12 cellular contexts compared by ENCODE assay signal in the genomic region with DNA sequence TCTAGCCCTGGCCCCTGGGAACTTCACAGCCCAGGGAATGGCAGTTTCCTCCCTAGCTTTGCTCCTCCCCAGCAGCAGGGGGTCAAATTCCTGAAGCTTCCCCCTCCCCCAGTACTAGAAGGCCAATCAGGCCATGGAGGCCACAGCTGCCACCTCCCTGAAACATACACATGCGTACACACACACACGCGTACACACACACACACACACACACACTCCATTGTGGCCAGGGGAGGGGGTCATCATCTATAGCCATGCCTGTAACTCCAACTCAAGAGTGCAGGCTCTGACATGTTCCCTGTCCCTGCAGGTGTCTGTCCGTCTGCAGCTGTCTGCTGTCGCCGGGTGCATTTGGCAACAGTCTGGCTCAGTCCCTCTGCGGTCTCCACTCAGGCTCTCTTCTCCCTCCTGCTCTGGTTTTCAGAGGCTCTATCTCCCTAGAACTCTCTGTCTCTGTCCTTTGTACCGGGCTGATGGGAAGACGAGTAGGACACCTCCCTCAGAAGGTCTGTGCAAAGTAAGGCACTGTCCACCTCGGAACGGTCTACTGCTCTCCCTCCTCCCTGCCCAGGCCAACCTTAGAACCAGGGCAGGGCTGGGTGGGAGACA. TPM values are rescaled to one million over a fixed set of nuclear protein-coding genes. Genes with fewer than 3 reads are reported as not detected.
DNase-seq lines count a peak whose midpoint lies in the region; ATAC-seq and TF ChIP-seq lines count a peak whose summit lies in the region.
"Had no signal": no experiment of that assay in that cellular context is flagged by ENCODE, and none has a peak within 500 bp of the region (broad histone marks: within the 10 kb centered on the region; RNA-seq: fewer than 3 reads in every experiment).

No MANE protein-coding gene starts in this region.

- no peaks in the 10 kb centered on the region for H3K9me3 Mint-ChIP-seq in activated B cell treated with CpG ODN at 0.5 μM for 24 hours
- no peaks in the 10 kb centered on the region for H3K9me3 Mint-ChIP-seq in mesothelial cell of epicardium
- H3K9me3 Mint-ChIP-seq in activated CD4-positive, alpha-beta memory T cell treated with anti-CD3 and anti-CD28 coated beads for 36 hours, result no peaks in the 10 kb centered on the region

- H2AFZ ChIP-seq in smooth muscle cell (ENCODE audit: low read depth), result no peak overlapping the region

- CTCF ChIA-PET in activated B cell treated with CpG ODN at 0.5 μM for 24 hours (lab: Charles Lee), result no interaction called here
- CTCF ChIA-PET in activated CD4-positive, alpha-beta memory T cell treated with anti-CD3 and anti-CD28 coated beads for 36 hours (lab: Charles Lee), result no interaction called here

- H3K27me3 ChIP-seq in smooth muscle cell (ENCODE audit: low read depth), result peaks cover 77% of the 10 kb centered on the region

- H3K4me1 Mint-ChIP-seq in activated B cell treated with CpG ODN at 0.5 μM for 24 hours (peaks cover 16% of the 10 kb centered on the region), mesothelial cell of epicardium (peaks cover 19% of the 10 kb centered on the region)
- H3K4me1 Mint-ChIP-seq in activated CD4-positive, alpha-beta memory T cell treated with anti-CD3 and anti-CD28 coated beads for 36 hours (ENCODE audit: low read depth), result peaks cover 11% of the 10 kb centered on the region

- no peaks in the 10 kb centered on the region for H3K79me2 ChIP-seq in smooth muscle cell (ENCODE audit: low read depth)

- H3K36me3 ChIP-seq in smooth muscle cell (ENCODE audit: low read depth), result no peaks in the 10 kb centered on the region
- H3K36me3 ChIP-seq: brain microvascular endothelial cell, gastroesophageal sphincter, neutrophil had no signal

- no peak overlapping the region for H3K9ac ChIP-seq in smooth muscle cell (ENCODE audit: low read depth)

- H3K4me3 ChIP-seq in smooth muscle cell, result no peak overlapping the region

- H3K27ac ChIP-seq in smooth muscle cell (ENCODE audit: low read depth), result no peak overlapping the region
- H3K27ac ChIP-seq: brain microvascular endothelial cell, gastroesophageal sphincter, neutrophil had no signal

- intact Hi-C loops in activated B cell treated with CpG ODN at 0.5 μM for 24 hours (cut with micrococcal nuclease), result no loop called here
- intact Hi-C loops in activated CD4-positive, alpha-beta memory T cell treated with anti-CD3 and anti-CD28 coated beads for 36 hours (cut with micrococcal nuclease), result loop anchor here (5.0 kb wide), 1 partner anchor 258 kb away; no protein-coding TSS in a partner anchor

- no peaks in the 10 kb centered on the region for H3F3A ChIP-seq in smooth muscle cell (ENCODE audit: low read depth)

- TF ChIP-seq CTCF in activated B cell treated with CpG ODN at 0.5 μM for 24 hours (IDR thresholded peaks at IDR 0.05) (no peak), mesothelial cell of epicardium (IDR thresholded peaks at IDR 0.05; ENCODE audit: unreplicated experiment) (no peak), smooth muscle cell (IDR thresholded peaks at IDR 0.05; ENCODE audit: borderline replicate concordance, insufficient read depth, poor library complexity, severe bottlenecking) (no peak)

- H3K27me3 Mint-ChIP-seq in activated B cell treated with CpG ODN at 0.5 μM for 24 hours (peaks cover 41% of the 10 kb centered on the region), mesothelial cell of epicardium (ENCODE audit: low read depth) (peaks cover 77% of the 10 kb centered on the region)
- peaks cover 39% of the 10 kb centered on the region for H3K27me3 Mint-ChIP-seq in activated CD4-positive, alpha-beta memory T cell treated with anti-CD3 and anti-CD28 coated beads for 36 hours

- peaks cover 2% of the 10 kb centered on the region for H3K4me1 ChIP-seq in smooth muscle cell (ENCODE audit: low read depth)

- no peaks in the 10 kb centered on the region for H4K20me1 ChIP-seq in smooth muscle cell (ENCODE audit: low read depth)

- H3K9me3 ChIP-seq in smooth muscle cell (replicated peaks; ENCODE audit: low read depth), result no peaks in the 10 kb centered on the region
- H3K9me3 ChIP-seq: neutrophil had no signal

- POLR2A ChIA-PET in activated B cell treated with CpG ODN at 0.5 μM for 24 hours (lab: Charles Lee), result no interaction called here
- POLR2A ChIA-PET in activated CD4-positive, alpha-beta memory T cell treated with anti-CD3 and anti-CD28 coated beads for 36 hours (lab: Charles Lee), result no interaction called here

- no peak overlapping the region for H3K27ac Mint-ChIP-seq in activated B cell treated with CpG ODN at 0.5 μM for 24 hours
- H3K27ac Mint-ChIP-seq in mesothelial cell of epicardium, result no peak overlapping the region
- no peak overlapping the region for H3K27ac Mint-ChIP-seq in activated CD4-positive, alpha-beta memory T cell treated with anti-CD3 and anti-CD28 coated beads for 36 hours

- H3K36me3 Mint-ChIP-seq in activated B cell treated with CpG ODN at 0.5 μM for 24 hours (ENCODE audit: low read depth) (no peaks in the 10 kb centered on the region), mesothelial cell of epicardium (no peaks in the 10 kb centered on the region)
- H3K36me3 Mint-ChIP-seq in activated CD4-positive, alpha-beta memory T cell treated with anti-CD3 and anti-CD28 coated beads for 36 hours, result no peaks in the 10 kb centered on the region

- 42% methylated on average over 11 of the region's 11 CpGs for WGBS in smooth muscle cell (ENCODE audit: low lambda C conversion rate)

- H3K4me3 Mint-ChIP-seq in activated B cell treated with CpG ODN at 0.5 μM for 24 hours, result peak overlapping the region; percentile 56
- H3K4me3 Mint-ChIP-seq in mesothelial cell of epicardium, result peak overlapping the region; percentile 44
- H3K4me3 Mint-ChIP-seq in activated CD4-positive, alpha-beta memory T cell treated with anti-CD3 and anti-CD28 coated beads for 36 hours, result no peak overlapping the region

- DNase-seq in DMS79 treated with DMSO at 0.1 percent for 48 hours (lab: John Stamatoyannopoulos, UW), result peak; percentile 86
- peak; percentile 16 for DNase-seq in NCI-H1417 treated with DMSO at 0.1 percent for 48 hours (lab: John Stamatoyannopoulos, UW)
- no peak for DNase-seq in activated B cell treated with CpG ODN at 0.5 μM for 24 hours
- no peak for DNase-seq in mesothelial cell of epicardium (ENCODE audit: low spot score in 2 of 2, unreplicated experiment in 2 of 2)
- no peak for DNase-seq in smooth muscle cell (lab: John Stamatoyannopoulos, UW; ENCODE audit: unreplicated experiment)
- DNase-seq in activated CD4-positive, alpha-beta memory T cell treated with anti-CD3 and anti-CD28 coated beads for 36 hours, result no peak
- DNase-seq: brain microvascular endothelial cell, NCI-H226 had no signal

- H3K4me2 ChIP-seq in smooth muscle cell, result no peak overlapping the region

- ATAC-seq in activated B cell treated with CpG ODN at 0.5 μM for 24 hours (ENCODE audit: low read depth), result no peak
- ATAC-seq in GM21619 (IDR thresholded peaks at IDR 0.05; ENCODE audit: unreplicated experiment), result no peak
- no peak for ATAC-seq in GM21576 (IDR thresholded peaks at IDR 0.05; ENCODE audit: unreplicated experiment)
- ATAC-seq: gastroesophageal sphincter had no signal

RNA-seq across cellular contexts. Expression of gene LRFN2, which starts 1.4 kb away (rescaled TPM):
- total RNA-seq in activated B cell treated with CpG ODN at 0.5 μM for 24 hours, result not detected in 2 replicates
- not detected in 3 replicates for total RNA-seq in mesothelial cell of epicardium
- 0.04 and 0.67 TPM in 2 replicates for total RNA-seq in smooth muscle cell
- polyA plus RNA-seq in smooth muscle cell, result 0.08 and 0.57 TPM in 2 replicates
- not detected for total RNA-seq in activated CD4-positive, alpha-beta memory T cell treated with anti-CD3 and anti-CD28 coated beads for 36 hours

Comparison
In these comparisons a context has a peak if more than half of its experiments do, and no peak if none do; other contexts are left out.
1. DNase-seq: peak in DMS79 treated with DMSO at 0.1 percent for 48 hours (single experiment) and NCI-H1417 treated with DMSO at 0.1 percent for 48 hours (single experiment); none in activated B cell treated with CpG ODN at 0.5 μM for 24 hours (single experiment), mesothelial cell of epicardium (0 of 2), smooth muscle cell (single experiment) and activated CD4-positive, alpha-beta memory T cell treated with anti-CD3 and anti-CD28 coated beads for 36 hours (single experiment).